ENCODE assay signal across 1 cellular context in genomic region chr6:109920911-109921310, GRCh38.
TF ChIP-seq lines count a peak whose summit lies in the region.

No MANE protein-coding gene starts in this region.

TF ChIP-seq in K562, 482 proteins besides CTCF, POLR2A, EP300 and RAD21 (continued from another document and continues in another):
- TF ChIP-seq ATF1 (CRISPR knock-in tag; IDR thresholded peaks at IDR 0.05) (no peak), ATF1 (tag; IDR thresholded peaks at IDR 0.05) (0 out of 2 replicates have a peak, but pooled peaks have one; percentile 35), CEBPZ (IDR thresholded peaks at IDR 0.05; ENCODE audit: borderline replicate concordance, low read depth, low read length) (no peak), ZNF316 (IDR thresholded peaks at IDR 0.05) (peak; percentile 47; the same call in 1 of the 2 replicates), ZNF140 (CRISPR knock-in tag; IDR thresholded peaks at IDR 0.05) (no peak), BCOR (IDR thresholded peaks at IDR 0.05) (no peak), CHD1 (IDR thresholded peaks at IDR 0.05; ENCODE audit: low read length) (no peak), RERE (CRISPR knock-in tag; IDR thresholded peaks at IDR 0.05; ENCODE audit: borderline replicate concordance) (no peak), STAG1 (CRISPR knock-in tag; IDR thresholded peaks at IDR 0.05; ENCODE audit: borderline replicate concordance) (no peak), ZNF707 (CRISPR knock-in tag; conservative IDR thresholded peaks at IDR 0.05) (no peak), RBM25 (IDR thresholded peaks at IDR 0.05; ENCODE audit: low read depth, low read length, severe bottlenecking) (no peak), IFI16 (CRISPR knock-in tag; IDR thresholded peaks at IDR 0.05) (no peak), SMARCB1 (IDR thresholded peaks at IDR 0.05; ENCODE audit: insufficient read length, low read depth) (no peak), BDP1 (IDR thresholded peaks at IDR 0.05; ENCODE audit: insufficient read depth, insufficient read length) (no peak), BRCA1 (IDR thresholded peaks at IDR 0.05) (no peak), BRCA1 (CRISPR knock-in tag; IDR thresholded peaks at IDR 0.05) (no peak), SIX5 (IDR thresholded peaks at IDR 0.05; ENCODE audit: borderline replicate concordance in 1 of 2, insufficient read depth in 1 of 2, low read depth in 1 of 2, low read length in 2 of 2) (no peak), FOS (IDR thresholded peaks at IDR 0.05; ENCODE audit: extremely low read depth, insufficient read length) (no peak), KDM5B (IDR thresholded peaks at IDR 0.05; ENCODE audit: insufficient replicate concordance, low read depth, low read length) (no peak), TBP (optimal IDR thresholded peaks at IDR 0.05; ENCODE audit: low read depth, low read length) (no peak), LCOR (CRISPR knock-in tag; IDR thresholded peaks at IDR 0.05) (no peak), ZBTB11 (CRISPR knock-in tag; IDR thresholded peaks at IDR 0.05) (no peak), PREB (CRISPR knock-in tag; IDR thresholded peaks at IDR 0.05) (no peak), ERF (CRISPR knock-in tag; IDR thresholded peaks at IDR 0.05) (no peak), CCAR2 (IDR thresholded peaks at IDR 0.05; ENCODE audit: low read depth, low read length) (no peak), GTF2F1 (IDR thresholded peaks at IDR 0.05; ENCODE audit: low read depth, low read length) (no peak), E2F1 (CRISPR knock-in tag; IDR thresholded peaks at IDR 0.05) (no peak), HINFP (tag; conservative IDR thresholded peaks at IDR 0.05; ENCODE audit: low read depth) (no peak), SRSF3 (IDR thresholded peaks at IDR 0.05; ENCODE audit: insufficient read depth, low read length) (no peak), OTX1 (CRISPR knock-in tag; IDR thresholded peaks at IDR 0.05) (peak; percentile 89; the same call in 1 of the 2 replicates), MAX (CRISPR knock-in tag; IDR thresholded peaks at IDR 0.05) (no peak), NFYB (IDR thresholded peaks at IDR 0.05; ENCODE audit: extremely low read depth, insufficient read length) (no peak), ZNF699 (CRISPR knock-in tag; IDR thresholded peaks at IDR 0.05; ENCODE audit: insufficient replicate concordance) (no peak), NFE2 (IDR thresholded peaks at IDR 0.05; ENCODE audit: low read depth) (peak; percentile 52; the same call in 1 of the 2 replicates), BHLHE40 (IDR thresholded peaks at IDR 0.05; ENCODE audit: low read length) (no peak), ZNF445 (CRISPR knock-in tag; IDR thresholded peaks at IDR 0.05; ENCODE audit: low read depth) (no peak), JUND (IDR thresholded peaks at IDR 0.05; ENCODE audit: borderline replicate concordance, low read depth, low read length) (no peak), JUND (tag; IDR thresholded peaks at IDR 0.05; ENCODE audit: borderline replicate concordance, low read depth, low read length) (no peak; the same call in 2 of the 3 replicates), ELF4 (CRISPR knock-in tag; IDR thresholded peaks at IDR 0.05) (no peak), ZNF146 (CRISPR knock-in tag; IDR thresholded peaks at IDR 0.05; ENCODE audit: unreplicated experiment) (no peak), ZNF3 (CRISPR knock-in tag; IDR thresholded peaks at IDR 0.05) (no peak), TAF15 (IDR thresholded peaks at IDR 0.05; ENCODE audit: low read depth, low read length) (no peak), ZNF395 (CRISPR knock-in tag; IDR thresholded peaks at IDR 0.05) (no peak), BACH1 (tag; IDR thresholded peaks at IDR 0.05) (peak; percentile 72; the same call in 1 of the 2 replicates), ZFP1 (CRISPR knock-in tag; IDR thresholded peaks at IDR 0.05) (no peak), KDM4B (IDR thresholded peaks at IDR 0.05; ENCODE audit: borderline replicate concordance in 2 of 2, low read depth in 1 of 2) (no peak), ZNF282 (CRISPR knock-in tag; IDR thresholded peaks at IDR 0.05) (no peak), DIDO1 (tag; IDR thresholded peaks at IDR 0.05; ENCODE audit: low read depth) (no peak), ZNF644 (tag; IDR thresholded peaks at IDR 0.05; ENCODE audit: low read depth) (no peak), TAL1 (IDR thresholded peaks at IDR 0.05) (no peak), KLF1 (tag; IDR thresholded peaks at IDR 0.05) (no peak), ZNF830 (CRISPR knock-in tag; IDR thresholded peaks at IDR 0.05) (no peak), RBFOX2 (IDR thresholded peaks at IDR 0.05; ENCODE audit: low read depth, low read length) (no peak), ETV1 (tag; conservative IDR thresholded peaks at IDR 0.05; ENCODE audit: low read depth) (peak; percentile 64), MEF2D (tag; conservative IDR thresholded peaks at IDR 0.05; ENCODE audit: low read depth) (0 out of 2 replicates have a peak, but pooled peaks have one; percentile 24), ZNF12 (CRISPR knock-in tag; IDR thresholded peaks at IDR 0.05) (no peak)
